9 cellular contexts compared by ENCODE assay signal in genomic region chr20:768426-768978, GRCh38. TPM values are rescaled to one million over a fixed set of nuclear protein-coding genes. Genes with fewer than 3 reads are reported as not detected.
A peak's percentile ranks its signal among the peaks of the same experiment; 100 is the strongest.
DNase-seq lines count a peak whose midpoint lies in the region; ATAC-seq and TF ChIP-seq lines count a peak whose summit lies in the region.
"Had no signal": no experiment of that assay in that cellular context is flagged by ENCODE, and none has a peak within 500 bp of the region (broad histone marks: within the 10 kb centered on the region; RNA-seq: fewer than 3 reads in every experiment).

Gene SLC52A3, minus strand, starts transcription at chr20:768500. Its CDS starts 2,726 bp downstream, at chr20:765774.

- no peaks in the 10 kb centered on the region for H3K9me3 Mint-ChIP-seq in activated CD8-positive, alpha-beta memory T cell treated with anti-CD3 and anti-CD28 coated beads, Interleukin-2, amount 10 ng/mL, durations not matched to agents 7 days and 5 days (ENCODE audit: low read depth)

- in situ Hi-C loops in GM13976 (cut with MboI; ENCODE audit: low sequenced_read_pairs, unreplicated experiment), result no loop called here

- no peaks in the 10 kb centered on the region for H3K9me3 ChIP-seq in NT2/D1 (ENCODE audit: insufficient read depth, low read length)
- H3K9me3 ChIP-seq in esophagus muscularis mucosa, result peaks cover 0 to 6% (median 2%) of the 10 kb centered on the region in 4 donors
- no peaks in the 10 kb centered on the region for H3K9me3 ChIP-seq in parathyroid adenoma (ENCODE audit: control insufficient read depth, low read length)

- H3K27ac ChIP-seq in esophagus muscularis mucosa (replicated peaks in 1 of 4) (peak within 1 kb of the TSS in 1 of 4 donors; percentile 16), parathyroid adenoma (peak within 1 kb of the TSS; percentile 39)

- no peaks in the 10 kb centered on the region for H3K4me1 Mint-ChIP-seq in activated CD8-positive, alpha-beta memory T cell treated with anti-CD3 and anti-CD28 coated beads, Interleukin-2, amount 10 ng/mL, durations not matched to agents 7 days and 5 days

- H3K9ac ChIP-seq in NT2/D1 (ENCODE audit: insufficient read length, low read depth) (no peak within 1 kb of the TSS), parathyroid adenoma (no peak within 1 kb of the TSS)

- no peak for TF ChIP-seq POLR2A in esophagus muscularis mucosa (IDR thresholded peaks at IDR 0.05; ENCODE audit: low read depth)

- ATAC-seq in HG03175 (IDR thresholded peaks at IDR 0.05; ENCODE audit: unreplicated experiment), result no peak
- ATAC-seq in activated CD8-positive, alpha-beta memory T cell treated with anti-CD3 and anti-CD28 coated beads, Interleukin-2, amount 10 ng/mL, durations not matched to agents 7 days and 5 days, result no peak

- H3K27me3 ChIP-seq in NT2/D1 (ENCODE audit: insufficient read depth, insufficient read length) (no peaks in the 10 kb centered on the region), esophagus muscularis mucosa (peaks cover 0 to 34% (median 2%) of the 10 kb centered on the region in 4 donors), parathyroid adenoma (ENCODE audit: control insufficient read depth, insufficient read depth, low read length) (no peaks in the 10 kb centered on the region)

- H2AFZ ChIP-seq in parathyroid adenoma, result peak within 1 kb of the TSS; percentile 56

- peaks cover 4% of the 10 kb centered on the region for H3K36me3 ChIP-seq in NT2/D1 (ENCODE audit: insufficient read depth, insufficient read length, low read length)
- H3K36me3 ChIP-seq in esophagus muscularis mucosa, result peaks cover 0 to 20% (median 0%) of the 10 kb centered on the region in 4 donors
- no peaks in the 10 kb centered on the region for H3K36me3 ChIP-seq in parathyroid adenoma (ENCODE audit: control insufficient read depth, insufficient read depth, low read length)

- WGBS in esophagus muscularis mucosa, result 39% methylated on average over 8 of the region's 12 CpGs

- TF ChIP-seq CTCF in GM13976 (IDR thresholded peaks at IDR 0.05; ENCODE audit: borderline replicate concordance, control extremely low read depth, extremely low read depth, insufficient read depth, missing control alignments) (no peak), esophagus muscularis mucosa (IDR thresholded peaks at IDR 0.05) (peak in 1 of 3 experiments; percentile 4), parathyroid adenoma (IDR thresholded peaks at IDR 0.05) (peak; percentile 58)

- no peak within 1 kb of the TSS for H3K4me3 ChIP-seq in NT2/D1 (ENCODE audit: insufficient read length, low read depth)
- peak within 1 kb of the TSS in 3 of 4 donors; percentile 16 to 26 (median 24) for H3K4me3 ChIP-seq in esophagus muscularis mucosa
- no peak within 1 kb of the TSS for H3K4me3 ChIP-seq in parathyroid adenoma (ENCODE audit: low read depth, low read length)

- peaks cover 7% of the 10 kb centered on the region for H3K4me1 ChIP-seq in NT2/D1 (ENCODE audit: insufficient read depth, insufficient read length)
- no peaks in the 10 kb centered on the region for H3K4me1 ChIP-seq in esophagus muscularis mucosa
- no peaks in the 10 kb centered on the region for H3K4me1 ChIP-seq in parathyroid adenoma

- intact Hi-C loops in esophagus muscularis mucosa (cut with DNase I), result no loop called here

- H3K4me2 ChIP-seq in parathyroid adenoma (ENCODE audit: low read length), result no peak within 1 kb of the TSS

- no peaks in the 10 kb centered on the region for H3K79me2 ChIP-seq in parathyroid adenoma

- no peak within 1 kb of the TSS for H3K4me3 Mint-ChIP-seq in activated CD8-positive, alpha-beta memory T cell treated with anti-CD3 and anti-CD28 coated beads, Interleukin-2, amount 10 ng/mL, durations not matched to agents 7 days and 5 days

- peak; percentile 32 for DNase-seq in GM13976 (ENCODE audit: low spot score)
- DNase-seq in NT2/D1 (ENCODE audit: low read depth, low spot score), result peak; percentile 33
- no peak for DNase-seq in esophagus muscularis mucosa (ENCODE audit: extremely low spot score)
- no peak for DNase-seq in ecto neural progenitor cell (ENCODE audit: low spot score)
- DNase-seq in hypothalamus (lab: John Stamatoyannopoulos, UW), result no peak
- no peak for DNase-seq in activated CD8-positive, alpha-beta memory T cell treated with anti-CD3 and anti-CD28 coated beads, Interleukin-2, amount 10 ng/mL, durations not matched to agents 7 days and 5 days
- DNase-seq: NCI-H345 had no signal

- H3K27me3 Mint-ChIP-seq in activated CD8-positive, alpha-beta memory T cell treated with anti-CD3 and anti-CD28 coated beads, Interleukin-2, amount 10 ng/mL, durations not matched to agents 7 days and 5 days, result peaks cover 10% of the 10 kb centered on the region

- TF ChIP-seq EP300 in esophagus muscularis mucosa (IDR thresholded peaks at IDR 0.05), result no peak

- H3K36me3 Mint-ChIP-seq in activated CD8-positive, alpha-beta memory T cell treated with anti-CD3 and anti-CD28 coated beads, Interleukin-2, amount 10 ng/mL, durations not matched to agents 7 days and 5 days, result no peaks in the 10 kb centered on the region

- H3K27ac Mint-ChIP-seq in activated CD8-positive, alpha-beta memory T cell treated with anti-CD3 and anti-CD28 coated beads, Interleukin-2, amount 10 ng/mL, durations not matched to agents 7 days and 5 days, result no peak within 1 kb of the TSS

- CTCF ChIA-PET in activated CD8-positive, alpha-beta memory T cell treated with anti-CD3 and anti-CD28 coated beads, Interleukin-2, amount 10 ng/mL, durations not matched to agents 7 days and 5 days (lab: Charles Lee), result no interaction called here

RNA-seq across cellular contexts. Expression of gene SLC52A3, which starts in this region (rescaled TPM):
- total RNA-seq in esophagus muscularis mucosa, result 1 to 10 TPM in 3 of 4 donors, not detected in 1; 1.5 to 2.2 (median 1.7) TPM
- total RNA-seq in activated CD8-positive, alpha-beta memory T cell treated with anti-CD3 and anti-CD28 coated beads, Interleukin-2, amount 10 ng/mL, durations not matched to agents 7 days and 5 days, result not detected

Comparison
In these comparisons a context has a peak if more than half of its experiments do, and no peak if none do; other contexts are left out.
1. DNase-seq: peak in GM13976 (single experiment) and NT2/D1 (single experiment); none in esophagus muscularis mucosa (single experiment), ecto neural progenitor cell (single experiment), hypothalamus (0 of 51) and activated CD8-positive, alpha-beta memory T cell treated with anti-CD3 and anti-CD28 coated beads, Interleukin-2, amount 10 ng/mL, durations not matched to agents 7 days and 5 days (single experiment).
2. H3K4me3 ChIP-seq: peak in esophagus muscularis mucosa (3 of 4); none in NT2/D1 (single experiment) and parathyroid adenoma (single experiment).